9 cellular contexts compared by ENCODE assay signal in the genomic region with DNA sequence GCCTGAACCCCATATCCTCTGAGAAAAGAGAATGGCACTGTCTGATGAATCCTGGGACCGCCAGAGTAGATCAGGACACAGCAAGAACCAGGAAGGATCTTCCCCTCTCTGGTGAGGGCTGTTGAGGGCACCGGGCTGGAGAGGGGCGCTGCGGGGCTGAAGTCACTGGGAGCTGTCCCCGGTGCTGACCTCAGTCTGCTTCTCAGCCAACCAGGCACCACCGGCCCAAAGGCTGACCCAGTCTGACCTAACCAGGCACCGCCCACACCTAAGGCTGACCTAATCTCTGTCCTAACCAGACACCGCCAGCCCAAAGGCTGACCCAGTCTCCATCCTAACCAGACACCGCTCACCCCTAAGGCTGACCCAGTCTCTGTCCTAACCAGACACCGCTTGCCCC.
A peak's percentile ranks its signal among the peaks of the same experiment; 100 is the strongest.
DNase-seq lines count a peak whose midpoint lies in the region; ATAC-seq and TF ChIP-seq lines count a peak whose summit lies in the region.
"Had no signal": no experiment of that assay in that cellular context is flagged by ENCODE, and none has a peak within 500 bp of the region (broad histone marks: within the 10 kb centered on the region; RNA-seq: fewer than 3 reads in every experiment).

No MANE protein-coding gene starts in this region.

- H3K27me3 ChIP-seq in hepatocyte (peaks cover 4% of the 10 kb centered on the region), sigmoid colon (peaks cover 0 to 33% (median 0%) of the 10 kb centered on the region in 3 donors)

- H3K4me2 ChIP-seq in hepatocyte, result no peak overlapping the region

- DNase-seq in OCI-M1 (lab: John Stamatoyannopoulos, UW) (peak; percentile 33), hepatocyte (ENCODE audit: low spot score) (peak; percentile 74), sigmoid colon (peak; percentile 55), hippocampal formation (lab: John Stamatoyannopoulos, UW) (no peak), GOT3 (lab: John Stamatoyannopoulos, UW) (no peak)
- DNase-seq: COR-L47, NCI-H2171 treated with DMSO at 0.1 percent for 48 hours had no signal

- ATAC-seq in HG03378 (IDR thresholded peaks at IDR 0.05; ENCODE audit: unreplicated experiment), result no peak

- POLR2A ChIA-PET in HEK293 (lab: Yijun Ruan, JAX), result no interaction called here

- H3K9me2 ChIP-seq in hepatocyte (replicated peaks; ENCODE audit: insufficient read depth), result no peaks in the 10 kb centered on the region

- no peak for TF ChIP-seq EP300 in sigmoid colon (IDR thresholded peaks at IDR 0.05)

- CTCF ChIA-PET in HEK293 (lab: Yijun Ruan, JAX), result no interaction called here

- TF ChIP-seq POLR2A in sigmoid colon (IDR thresholded peaks at IDR 0.05), result no peak

- 19% methylated on average over 10 of the region's 10 CpGs for WGBS in hepatocyte (ENCODE audit: low lambda C conversion rate, missing lambda C conversion rate)
- WGBS in sigmoid colon, 2 donors, result 21 to 33% methylated on average over 10 of the region's 10 CpGs

- intact Hi-C loops in sigmoid colon (cut with DNase I), result no loop called here

- no peaks in the 10 kb centered on the region for H3K36me3 ChIP-seq in HEK293 (ENCODE audit: control insufficient read depth in 2 of 2, insufficient read depth in 1 of 2, low read length in 2 of 2)
- no peaks in the 10 kb centered on the region for H3K36me3 ChIP-seq in hepatocyte (replicated peaks; ENCODE audit: insufficient read depth, low read depth)
- H3K36me3 ChIP-seq in sigmoid colon, result no peaks in the 10 kb centered on the region

- H3K27ac ChIP-seq in HEK293 (ENCODE audit: extremely low read depth, low read depth, low read length) (no peak overlapping the region), hepatocyte (no peak overlapping the region), sigmoid colon (no peak overlapping the region)

- H3K4me3 ChIP-seq in HEK293 (ENCODE audit: low read depth, low read length), result no peak overlapping the region
- no peak overlapping the region for H3K4me3 ChIP-seq in hepatocyte
- no peak overlapping the region for H3K4me3 ChIP-seq in sigmoid colon

- no peaks in the 10 kb centered on the region for H3K4me1 ChIP-seq in HEK293 (ENCODE audit: control insufficient read depth, insufficient read depth, low read length)
- H3K4me1 ChIP-seq in hepatocyte (ENCODE audit: insufficient read depth), result no peaks in the 10 kb centered on the region
- no peaks in the 10 kb centered on the region for H3K4me1 ChIP-seq in sigmoid colon

- TF ChIP-seq CTCF in HEK293 (tag by site-specific recombination; IDR thresholded peaks at IDR 0.05) (no peak), hepatocyte (IDR thresholded peaks at IDR 0.05; ENCODE audit: poor library complexity) (no peak), sigmoid colon (IDR thresholded peaks at IDR 0.05) (no peak)

- H3K79me2 ChIP-seq in hepatocyte, result no peaks in the 10 kb centered on the region

- no peak overlapping the region for H2AFZ ChIP-seq in hepatocyte

- H3K9me3 ChIP-seq in HEK293 (ENCODE audit: control insufficient read depth, insufficient read depth, low read depth, low read length) (no peaks in the 10 kb centered on the region), hepatocyte (ENCODE audit: low read depth) (no peaks in the 10 kb centered on the region), sigmoid colon (peaks cover 0 to 2% (median 0%) of the 10 kb centered on the region in 4 donors)

- H4K20me1 ChIP-seq in hepatocyte (ENCODE audit: insufficient read depth, poor library complexity, severe bottlenecking), result no peaks in the 10 kb centered on the region

TF ChIP-seq in HEK293, 187 proteins besides CTCF, POLR2A, EP300 and RAD21:
- no peak for TF ChIP-seq ZNF623 (tag by site-specific recombination; IDR thresholded peaks at IDR 0.05)
- TF ChIP-seq ZNF341 (tag by site-specific recombination; IDR thresholded peaks at IDR 0.05; ENCODE audit: low read depth), result peak; percentile 51
- TF ChIP-seq ZBTB8A (tag by site-specific recombination; IDR thresholded peaks at IDR 0.05), result peak; percentile 71
- no peak for TF ChIP-seq ZSCAN23 (tag by site-specific recombination; IDR thresholded peaks at IDR 0.05)
- TF ChIP-seq, protein P1, sequence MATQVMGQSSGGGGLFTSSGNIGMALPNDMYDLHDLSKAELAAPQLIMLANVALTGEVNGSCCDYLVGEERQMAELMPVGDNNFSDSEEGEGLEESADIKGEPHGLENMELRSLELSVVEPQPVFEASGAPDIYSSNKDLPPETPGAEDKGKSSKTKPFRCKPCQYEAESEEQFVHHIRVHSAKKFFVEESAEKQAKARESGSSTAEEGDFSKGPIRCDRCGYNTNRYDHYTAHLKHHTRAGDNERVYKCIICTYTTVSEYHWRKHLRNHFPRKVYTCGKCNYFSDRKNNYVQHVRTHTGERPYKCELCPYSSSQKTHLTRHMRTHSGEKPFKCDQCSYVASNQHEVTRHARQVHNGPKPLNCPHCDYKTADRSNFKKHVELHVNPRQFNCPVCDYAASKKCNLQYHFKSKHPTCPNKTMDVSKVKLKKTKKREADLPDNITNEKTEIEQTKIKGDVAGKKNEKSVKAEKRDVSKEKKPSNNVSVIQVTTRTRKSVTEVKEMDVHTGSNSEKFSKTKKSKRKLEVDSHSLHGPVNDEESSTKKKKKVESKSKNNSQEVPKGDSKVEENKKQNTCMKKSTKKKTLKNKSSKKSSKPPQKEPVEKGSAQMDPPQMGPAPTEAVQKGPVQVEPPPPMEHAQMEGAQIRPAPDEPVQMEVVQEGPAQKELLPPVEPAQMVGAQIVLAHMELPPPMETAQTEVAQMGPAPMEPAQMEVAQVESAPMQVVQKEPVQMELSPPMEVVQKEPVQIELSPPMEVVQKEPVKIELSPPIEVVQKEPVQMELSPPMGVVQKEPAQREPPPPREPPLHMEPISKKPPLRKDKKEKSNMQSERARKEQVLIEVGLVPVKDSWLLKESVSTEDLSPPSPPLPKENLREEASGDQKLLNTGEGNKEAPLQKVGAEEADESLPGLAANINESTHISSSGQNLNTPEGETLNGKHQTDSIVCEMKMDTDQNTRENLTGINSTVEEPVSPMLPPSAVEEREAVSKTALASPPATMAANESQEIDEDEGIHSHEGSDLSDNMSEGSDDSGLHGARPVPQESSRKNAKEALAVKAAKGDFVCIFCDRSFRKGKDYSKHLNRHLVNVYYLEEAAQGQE (tag by site-specific recombination; IDR thresholded peaks at IDR 0.05), result peak; percentile 97
- no peak for TF ChIP-seq ZNF211 (tag by site-specific recombination; IDR thresholded peaks at IDR 0.05; ENCODE audit: low read depth)
- no peak for TF ChIP-seq YY2 (tag by site-specific recombination; IDR thresholded peaks at IDR 0.05)

Comparison
In these comparisons a context has a peak if more than half of its experiments do, and no peak if none do; other contexts are left out.
1. DNase-seq: peak in OCI-M1 (single experiment), hepatocyte (single experiment) and sigmoid colon (single experiment); none in hippocampal formation (0 of 2) and GOT3 (single experiment).